In genomic region chr3:53044371-53045106, GRCh38 we compare ENCODE assay signal across 1 cellular context.
TF ChIP-seq lines count a peak whose summit lies in the region.

No MANE protein-coding gene starts in this region.

TF ChIP-seq in IMR-90, 13 proteins besides CTCF, POLR2A, EP300 and RAD21:
- TF ChIP-seq FOS (IDR thresholded peaks at IDR 0.05; ENCODE audit: low read depth, low read length) (no peak), MAZ (IDR thresholded peaks at IDR 0.05; ENCODE audit: borderline replicate concordance, low read depth, low read length) (no peak), RCOR1 (IDR thresholded peaks at IDR 0.05; ENCODE audit: insufficient replicate concordance, low read length) (no peak), NFE2L2 (IDR thresholded peaks at IDR 0.05; ENCODE audit: low read depth, low read length) (no peak), CHD1 (IDR thresholded peaks at IDR 0.05; ENCODE audit: low read depth, low read length) (no peak), MXI1 (IDR thresholded peaks at IDR 0.05; ENCODE audit: borderline replicate concordance, low read depth, low read length) (no peak), MAFK (IDR thresholded peaks at IDR 0.05; ENCODE audit: low read depth, low read length) (no peak), BHLHE40 (IDR thresholded peaks at IDR 0.05; ENCODE audit: low read depth, low read length) (no peak), CEBPB (IDR thresholded peaks at IDR 0.05; ENCODE audit: low read depth, low read length) (no peak), SMC3 (IDR thresholded peaks at IDR 0.05; ENCODE audit: low read depth, low read length) (no peak), USF2 (IDR thresholded peaks at IDR 0.05; ENCODE audit: low read depth, low read length) (no peak), ELK1 (IDR thresholded peaks at IDR 0.05; ENCODE audit: borderline replicate concordance, low read depth, low read length) (no peak), RFX5 (IDR thresholded peaks at IDR 0.05; ENCODE audit: low read depth, low read length) (no peak)
